28 cellular contexts compared by ENCODE assay signal in genomic region chrX:113977887-113978286, GRCh38.
"Had no signal": no experiment of that assay in that cellular context is flagged by ENCODE, and none has a peak within 500 bp of the region (broad histone marks: within the 10 kb centered on the region; RNA-seq: fewer than 3 reads in every experiment).

No MANE protein-coding gene starts in this region.

- ATAC-seq: natural killer cell treated with Interleukin-12 subunit alpha and Interleukin-12 subunit beta and Interleukin-15 and Interleukin-18, amount 100 ng/mL, for 72 hours; psoas muscle; right cardiac atrium; right lobe of liver; stimulated activated effector memory CD8-positive, alpha-beta T cell treated with anti-CD3 and anti-CD28 coated beads, Interleukin-12 subunit alpha, Interleukin-12 subunit beta, amount 100 ng/mL, for 72 hours; stimulated activated naive B cell treated with anti-CD40 and anti-IgM and Interleukin-4, amounts not matched to agents 10 μg/mL and 1 μg/mL and 100 μg/mL, for 72 hours had no signal

- H3K9me3 Mint-ChIP-seq: stimulated activated naive B cell treated with anti-CD40 and anti-IgM and Interleukin-4, amounts not matched to agents 10 μg/mL and 1 μg/mL and 100 μg/mL, for 72 hours; stimulated activated naive CD8-positive, alpha-beta T cell treated with anti-CD3 and anti-CD28 coated beads, Interleukin-15, Interleukin-2, amounts not matched to agents 100 ng/mL and 50 ng/mL, for 24 hours had no signal

- H3K4me3 ChIP-seq: ovary, psoas muscle, right lobe of liver, sigmoid colon, stomach, thoracic aorta, thyroid gland, tibial nerve, upper lobe of left lung, vagina had no signal

- H3K27me3 Mint-ChIP-seq: progenitor cell of endocrine pancreas; stimulated activated naive B cell treated with anti-CD40 and anti-IgM and Interleukin-4, amounts not matched to agents 10 μg/mL and 1 μg/mL and 100 μg/mL, for 72 hours; stimulated activated naive CD8-positive, alpha-beta T cell treated with anti-CD3 and anti-CD28 coated beads, Interleukin-15, Interleukin-2, amounts not matched to agents 100 ng/mL and 50 ng/mL, for 24 hours had no signal

- H3K27ac Mint-ChIP-seq: natural killer cell treated with Interleukin-12 subunit alpha and Interleukin-12 subunit beta and Interleukin-15 and Interleukin-18, amount 100 ng/mL, for 72 hours; nephron progenitor cell; progenitor cell of endocrine pancreas; stimulated activated effector memory CD8-positive, alpha-beta T cell treated with anti-CD3 and anti-CD28 coated beads, Interleukin-12 subunit alpha, Interleukin-12 subunit beta, amount 100 ng/mL, for 72 hours; stimulated activated naive B cell treated with anti-CD40 and anti-IgM and Interleukin-4, amounts not matched to agents 10 μg/mL and 1 μg/mL and 100 μg/mL, for 72 hours; stimulated activated naive CD8-positive, alpha-beta T cell treated with anti-CD3 and anti-CD28 coated beads, Interleukin-15, Interleukin-2, amounts not matched to agents 100 ng/mL and 50 ng/mL, for 24 hours had no signal

- H3K9me3 ChIP-seq: ovary, psoas muscle, right lobe of liver, sigmoid colon, stomach, thoracic aorta, thyroid gland, tibial nerve, upper lobe of left lung, vagina had no signal

- H2AFZ ChIP-seq: parathyroid adenoma had no signal

- H3K36me3 Mint-ChIP-seq: natural killer cell treated with Interleukin-12 subunit alpha and Interleukin-12 subunit beta and Interleukin-15 and Interleukin-18, amount 100 ng/mL, for 72 hours; stimulated activated effector memory CD8-positive, alpha-beta T cell treated with anti-CD3 and anti-CD28 coated beads, Interleukin-12 subunit alpha, Interleukin-12 subunit beta, amount 100 ng/mL, for 72 hours had no signal

- H3K4me1 ChIP-seq: parathyroid adenoma, psoas muscle, right lobe of liver, sigmoid colon, stomach, thyroid gland, tibial nerve, upper lobe of left lung, vagina had no signal

- H3K36me3 ChIP-seq: ovary, right lobe of liver, sigmoid colon, stomach, thoracic aorta, thyroid gland, tibial nerve, upper lobe of left lung, vagina had no signal

- DNase-seq: nephron progenitor cell; occipital lobe; ovary; posterior cingulate gyrus; psoas muscle; right cardiac atrium; right lobe of liver; sigmoid colon; small intestine; stimulated activated CD4-positive, alpha-beta T cell treated with anti-CD3 and anti-CD28 coated beads, Interleukin-15, amount 100 ng/mL, for 24 hours; stimulated activated CD4-positive, alpha-beta T cell treated with anti-CD3 and anti-CD28 coated beads, Interleukin-2, amount 100 ng/mL, for 24 hours; stimulated activated CD4-positive, alpha-beta T cell treated with anti-CD3 and anti-CD28 coated beads, Interleukin-2, amount 100 ng/mL, for 48 hours; stimulated activated CD4-positive, alpha-beta T cell treated with anti-CD3 and anti-CD28 coated beads, Interleukin-4, amount 100 ng/mL, for 24 hours; stimulated activated naive B cell treated with anti-CD40 and anti-IgM and Interleukin-4, amounts not matched to agents 10 μg/mL and 1 μg/mL and 100 μg/mL, for 72 hours; stimulated activated naive CD4-positive, alpha-beta T cell treated with Interleukin-2 at 50 U/mL for 16 hours; stomach; thyroid gland; trophoblast cell; upper lobe of left lung had no signal

- H3K27ac ChIP-seq: ovary, parathyroid adenoma, psoas muscle, right lobe of liver, sigmoid colon, stomach, thoracic aorta, thyroid gland, tibial nerve, upper lobe of left lung, vagina had no signal

- H3K27me3 ChIP-seq: ovary, right lobe of liver, sigmoid colon, stomach, thyroid gland, upper lobe of left lung, vagina had no signal

- H3K4me3 Mint-ChIP-seq: natural killer cell treated with Interleukin-12 subunit alpha and Interleukin-12 subunit beta and Interleukin-15 and Interleukin-18, amount 100 ng/mL, for 72 hours; nephron progenitor cell; neural crest cell; stimulated activated effector memory CD8-positive, alpha-beta T cell treated with anti-CD3 and anti-CD28 coated beads, Interleukin-12 subunit alpha, Interleukin-12 subunit beta, amount 100 ng/mL, for 72 hours; stimulated activated naive B cell treated with anti-CD40 and anti-IgM and Interleukin-4, amounts not matched to agents 10 μg/mL and 1 μg/mL and 100 μg/mL, for 72 hours; stimulated activated naive CD8-positive, alpha-beta T cell treated with anti-CD3 and anti-CD28 coated beads, Interleukin-15, Interleukin-2, amounts not matched to agents 100 ng/mL and 50 ng/mL, for 24 hours had no signal

- H3K4me1 Mint-ChIP-seq: nephron progenitor cell; neural crest cell; stimulated activated effector memory CD8-positive, alpha-beta T cell treated with anti-CD3 and anti-CD28 coated beads, Interleukin-12 subunit alpha, Interleukin-12 subunit beta, amount 100 ng/mL, for 72 hours had no signal

- H3K79me2 ChIP-seq: parathyroid adenoma had no signal
